Comparison of ENCODE assay signal across 8 cellular contexts in genomic region chr9:27365977-27366376, GRCh38.
DNase-seq lines count a peak whose midpoint lies in the region; ATAC-seq and TF ChIP-seq lines count a peak whose summit lies in the region.

No MANE protein-coding gene starts in this region.

- POLR2A ChIA-PET in RWPE1 (lab: Yijun Ruan, JAX; ENCODE audit: low non-redundant PET), result no interaction called here
- POLR2A ChIA-PET in OCI-LY7 (lab: Charles Lee), result interaction anchor here (0.8 kb wide), 1 partner anchor 12 kb away, joined by 4 read pairs; no protein-coding TSS in a partner anchor

- H3K4me1 Mint-ChIP-seq in memory B cell, result peaks cover 48% of the 10 kb centered on the region

- no peaks in the 10 kb centered on the region for H3K36me3 Mint-ChIP-seq in memory B cell

- H3K4me3 ChIP-seq in OCI-LY7 (ENCODE audit: low read depth, low read length, poor library complexity, severe bottlenecking) (no peak overlapping the region), WERI-Rb-1 (ENCODE audit: low read depth, low read length) (no peak overlapping the region)

- H2AFZ ChIP-seq in OCI-LY7 (ENCODE audit: low read length), result no peak overlapping the region

- H3K79me2 ChIP-seq in OCI-LY7 (ENCODE audit: insufficient read depth, low read depth, low read length), result no peaks in the 10 kb centered on the region

- peak overlapping the region; percentile 22 for H3K4me3 Mint-ChIP-seq in memory B cell

- CTCF ChIA-PET in RWPE1 (lab: Yijun Ruan, JAX) (interaction anchor here (0.5 kb wide), 1 partner anchor 424 kb away, joined by 5 read pairs; no protein-coding TSS in a partner anchor), OCI-LY7 (lab: Charles Lee; ENCODE audit: unreplicated experiment) (no interaction called here)

- H3K27ac Mint-ChIP-seq in memory B cell, result peak overlapping the region; percentile 10

- H4K20me1 ChIP-seq in OCI-LY7 (ENCODE audit: insufficient read depth, low read length), result no peaks in the 10 kb centered on the region

- H3K9me3 ChIP-seq in OCI-LY7 (ENCODE audit: low read length) (no peaks in the 10 kb centered on the region), WERI-Rb-1 (ENCODE audit: severe bottlenecking) (no peaks in the 10 kb centered on the region)

- no peaks in the 10 kb centered on the region for H3K27me3 ChIP-seq in WERI-Rb-1 (ENCODE audit: insufficient read depth, low read depth, severe bottlenecking)

- H3K4me1 ChIP-seq in OCI-LY7 (ENCODE audit: insufficient read depth, low read length, poor library complexity, severe bottlenecking), result peaks cover 29% of the 10 kb centered on the region

- ATAC-seq in GM18861 (IDR thresholded peaks at IDR 0.05; ENCODE audit: unreplicated experiment), result peak; percentile 79
- ATAC-seq in HG02571 (IDR thresholded peaks at IDR 0.05; ENCODE audit: unreplicated experiment), result peak; percentile 74
- ATAC-seq in memory B cell (ENCODE audit: low read depth), result peak; percentile 25

- no peaks in the 10 kb centered on the region for H3K27me3 Mint-ChIP-seq in memory B cell

- intact Hi-C loops in OCI-LY7 (cut with micrococcal nuclease; ENCODE audit: unreplicated experiment), result no loop called here

- BruUV-seq in OCI-LY7 (replicated peaks; lab: Mats Ljungman, UMichigan), result no TSS peak

- TF ChIP-seq CTCF in RWPE1 (conservative IDR thresholded peaks at IDR 0.05; ENCODE audit: low read depth) (no peak), OCI-LY7 (conservative IDR thresholded peaks at IDR 0.05; ENCODE audit: low read length) (no peak), WERI-Rb-1 (IDR thresholded peaks at IDR 0.05; ENCODE audit: low read depth, low read length) (no peak)

- no peak overlapping the region for H3K4me2 ChIP-seq in OCI-LY7 (ENCODE audit: low read length)

- no peaks in the 10 kb centered on the region for H3K9me2 ChIP-seq in OCI-LY7 (ENCODE audit: insufficient read depth, low read length)

- no peak for DNase-seq in RWPE1 (ENCODE audit: low spot score)
- DNase-seq in memory B cell (ENCODE audit: low spot score in 2 of 2), result no peak
- no peak for DNase-seq in OCI-LY7 (ENCODE audit: low spot score)
- no peak for DNase-seq in central memory CD4-positive, alpha-beta T cell
- DNase-seq in WERI-Rb-1, result no peak
- DNase-seq in anterior cingulate cortex (lab: John Stamatoyannopoulos, UW), result no peak

- H3K27ac ChIP-seq in RWPE1 (peak overlapping the region; percentile 16; the same call in 1 of the 2 replicates), OCI-LY7 (ENCODE audit: low read depth, low read length, poor library complexity, severe bottlenecking) (no peak overlapping the region), WERI-Rb-1 (no peak overlapping the region)

- no peaks in the 10 kb centered on the region for H3K9me3 Mint-ChIP-seq in memory B cell

- no peaks in the 10 kb centered on the region for H3K36me3 ChIP-seq in OCI-LY7 (ENCODE audit: insufficient read depth, low read length)
- H3K36me3 ChIP-seq in WERI-Rb-1, result no peaks in the 10 kb centered on the region

Comparison
In these comparisons a context has a peak if more than half of its experiments do, and no peak if none do; other contexts are left out.
1. ATAC-seq: peak in every context shown above with its lines; median percentile 79 in GM18861; 74 in HG02571; 25 in memory B cell.